1 cellular context compared by ENCODE assay signal in the genomic region with DNA sequence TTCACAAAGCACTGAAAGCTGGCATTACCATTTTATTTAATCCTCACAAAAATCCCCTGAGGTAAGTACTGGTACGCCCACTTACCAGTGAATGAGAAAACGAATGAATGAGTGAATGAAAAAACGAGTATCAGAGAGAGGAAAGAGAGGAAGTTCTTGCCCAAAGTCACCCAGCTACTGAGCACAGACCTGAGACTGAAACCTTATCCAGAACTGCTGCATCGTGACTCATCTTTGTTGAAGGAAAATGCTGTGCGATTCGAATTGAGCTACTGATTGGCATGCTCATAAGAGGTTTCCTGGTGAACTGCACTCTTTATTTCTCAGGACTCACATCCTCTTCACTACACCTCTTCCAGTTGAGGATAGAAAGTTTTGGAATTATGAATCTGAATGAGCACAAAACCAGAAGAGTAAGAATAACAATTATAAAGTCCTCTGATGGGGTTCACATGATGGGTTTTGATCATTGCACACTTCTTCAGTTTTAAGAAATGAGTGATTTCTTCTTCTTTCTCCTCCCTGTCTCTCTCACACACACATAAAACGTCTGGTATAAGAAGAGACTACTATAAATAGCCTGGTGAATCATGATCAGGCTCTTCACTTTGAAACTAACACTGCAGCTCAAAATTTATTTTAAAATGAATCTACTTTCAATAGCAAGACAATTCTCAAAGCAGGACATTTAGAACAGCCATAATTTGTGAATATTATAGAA.
TF ChIP-seq lines count a peak whose summit lies in the region.

No MANE protein-coding gene starts in this region.

TF ChIP-seq in WTC11, 78 proteins besides CTCF, POLR2A, EP300 and RAD21 (continued from another document):
- TF ChIP-seq, protein P1, sequence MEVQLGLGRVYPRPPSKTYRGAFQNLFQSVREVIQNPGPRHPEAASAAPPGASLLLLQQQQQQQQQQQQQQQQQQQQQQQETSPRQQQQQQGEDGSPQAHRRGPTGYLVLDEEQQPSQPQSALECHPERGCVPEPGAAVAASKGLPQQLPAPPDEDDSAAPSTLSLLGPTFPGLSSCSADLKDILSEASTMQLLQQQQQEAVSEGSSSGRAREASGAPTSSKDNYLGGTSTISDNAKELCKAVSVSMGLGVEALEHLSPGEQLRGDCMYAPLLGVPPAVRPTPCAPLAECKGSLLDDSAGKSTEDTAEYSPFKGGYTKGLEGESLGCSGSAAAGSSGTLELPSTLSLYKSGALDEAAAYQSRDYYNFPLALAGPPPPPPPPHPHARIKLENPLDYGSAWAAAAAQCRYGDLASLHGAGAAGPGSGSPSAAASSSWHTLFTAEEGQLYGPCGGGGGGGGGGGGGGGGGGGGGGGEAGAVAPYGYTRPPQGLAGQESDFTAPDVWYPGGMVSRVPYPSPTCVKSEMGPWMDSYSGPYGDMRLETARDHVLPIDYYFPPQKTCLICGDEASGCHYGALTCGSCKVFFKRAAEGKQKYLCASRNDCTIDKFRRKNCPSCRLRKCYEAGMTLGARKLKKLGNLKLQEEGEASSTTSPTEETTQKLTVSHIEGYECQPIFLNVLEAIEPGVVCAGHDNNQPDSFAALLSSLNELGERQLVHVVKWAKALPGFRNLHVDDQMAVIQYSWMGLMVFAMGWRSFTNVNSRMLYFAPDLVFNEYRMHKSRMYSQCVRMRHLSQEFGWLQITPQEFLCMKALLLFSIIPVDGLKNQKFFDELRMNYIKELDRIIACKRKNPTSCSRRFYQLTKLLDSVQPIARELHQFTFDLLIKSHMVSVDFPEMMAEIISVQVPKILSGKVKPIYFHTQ (CRISPR knock-in tag; IDR thresholded peaks at IDR 0.05), result no peak
- no peak for TF ChIP-seq FOXK1 (CRISPR knock-in tag; IDR thresholded peaks at IDR 0.05)
- TF ChIP-seq ZNF396 (CRISPR knock-in tag; IDR thresholded peaks at IDR 0.05; ENCODE audit: borderline replicate concordance), result no peak
- TF ChIP-seq, protein P2, sequence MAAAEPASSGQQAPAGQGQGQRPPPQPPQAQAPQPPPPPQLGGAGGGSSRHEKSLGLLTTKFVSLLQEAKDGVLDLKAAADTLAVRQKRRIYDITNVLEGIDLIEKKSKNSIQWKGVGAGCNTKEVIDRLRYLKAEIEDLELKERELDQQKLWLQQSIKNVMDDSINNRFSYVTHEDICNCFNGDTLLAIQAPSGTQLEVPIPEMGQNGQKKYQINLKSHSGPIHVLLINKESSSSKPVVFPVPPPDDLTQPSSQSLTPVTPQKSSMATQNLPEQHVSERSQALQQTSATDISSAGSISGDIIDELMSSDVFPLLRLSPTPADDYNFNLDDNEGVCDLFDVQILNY (CRISPR knock-in tag; IDR thresholded peaks at IDR 0.05), result no peak
- no peak for TF ChIP-seq CBFB (CRISPR knock-in tag; IDR thresholded peaks at IDR 0.05; ENCODE audit: low read depth)
